In genomic region chr12:44654641-44655625, GRCh38 we compare ENCODE assay signal across 13 cellular contexts.
DNase-seq lines count a peak whose midpoint lies in the region; ATAC-seq and TF ChIP-seq lines count a peak whose summit lies in the region.
"Had no signal": no experiment of that assay in that cellular context is flagged by ENCODE, and none has a peak within 500 bp of the region (broad histone marks: within the 10 kb centered on the region; RNA-seq: fewer than 3 reads in every experiment).

No MANE protein-coding gene starts in this region.

- DNase-seq in activated CD8-positive, alpha-beta T cell treated with anti-CD3 and anti-CD28 coated beads for 36 hours = peak; percentile 24
- DNase-seq in activated CD8-positive, alpha-beta T cell treated with anti-CD3 and anti-CD28 coated beads, Interleukin-2, amount 10 ng/mL, durations not matched to agents 7 days and 5 days = no peak
- DNase-seq in SK-N-DZ (ENCODE audit: low spot score) (peak; percentile 96), islet precursor cell (peak; percentile 74), NK-92 (lab: John Stamatoyannopoulos, UW; ENCODE audit: unreplicated experiment) (no peak), foreskin fibroblast (no peak)
- no peak for DNase-seq in effector CD4-positive, alpha-beta T cell
- DNase-seq: activated CD8-positive, alpha-beta memory T cell treated with anti-CD3 and anti-CD28 coated beads, Interleukin-2, amount 50 U/mL, for 4 hours; amniotic stem cell; heart right ventricle; testis had no signal

- H3K9me3 Mint-ChIP-seq in activated CD8-positive, alpha-beta T cell treated with anti-CD3 and anti-CD28 coated beads for 36 hours = peaks cover 3% of the 10 kb centered on the region
- no peaks in the 10 kb centered on the region for H3K9me3 Mint-ChIP-seq in activated CD8-positive, alpha-beta T cell treated with anti-CD3 and anti-CD28 coated beads, Interleukin-2, amount 10 ng/mL, durations not matched to agents 7 days and 5 days (ENCODE audit: insufficient read depth)
- H3K9me3 Mint-ChIP-seq: memory B cell had no signal

- ATAC-seq in activated CD8-positive, alpha-beta T cell treated with anti-CD3 and anti-CD28 coated beads for 36 hours = peak; percentile 60
- no peak for ATAC-seq in activated CD8-positive, alpha-beta T cell treated with anti-CD3 and anti-CD28 coated beads, Interleukin-2, amount 10 ng/mL, durations not matched to agents 7 days and 5 days
- ATAC-seq in GM21528 (IDR thresholded peaks at IDR 0.05; ENCODE audit: low FRiP score, unreplicated experiment) = no peak
- ATAC-seq: heart right ventricle had no signal

- H3K4me1 Mint-ChIP-seq in activated CD8-positive, alpha-beta T cell treated with anti-CD3 and anti-CD28 coated beads for 36 hours (ENCODE audit: low read depth) = peaks cover 35% of the 10 kb centered on the region
- H3K4me1 Mint-ChIP-seq in activated CD8-positive, alpha-beta T cell treated with anti-CD3 and anti-CD28 coated beads, Interleukin-2, amount 10 ng/mL, durations not matched to agents 7 days and 5 days (ENCODE audit: low read depth) = peaks cover 13% of the 10 kb centered on the region
- H3K4me1 Mint-ChIP-seq: memory B cell had no signal

- no peak overlapping the region for H3K4me3 Mint-ChIP-seq in activated CD8-positive, alpha-beta T cell treated with anti-CD3 and anti-CD28 coated beads for 36 hours
- H3K4me3 Mint-ChIP-seq in activated CD8-positive, alpha-beta T cell treated with anti-CD3 and anti-CD28 coated beads, Interleukin-2, amount 10 ng/mL, durations not matched to agents 7 days and 5 days = no peak overlapping the region
- H3K4me3 Mint-ChIP-seq: memory B cell had no signal

- CTCF ChIA-PET in activated CD8-positive, alpha-beta T cell treated with anti-CD3 and anti-CD28 coated beads for 36 hours (lab: Charles Lee) = no interaction called here
- CTCF ChIA-PET in activated CD8-positive, alpha-beta T cell treated with anti-CD3 and anti-CD28 coated beads, Interleukin-2, amount 10 ng/mL, durations not matched to agents 7 days and 5 days (lab: Charles Lee) = interaction anchor here (1.1 kb wide), 1 partner anchor 18 kb away, joined by 3 read pairs; no protein-coding TSS in a partner anchor

- H3K27ac Mint-ChIP-seq in activated CD8-positive, alpha-beta T cell treated with anti-CD3 and anti-CD28 coated beads for 36 hours = peak overlapping the region; percentile 32
- H3K27ac Mint-ChIP-seq in activated CD8-positive, alpha-beta T cell treated with anti-CD3 and anti-CD28 coated beads, Interleukin-2, amount 10 ng/mL, durations not matched to agents 7 days and 5 days = no peak overlapping the region
- H3K27ac Mint-ChIP-seq: memory B cell had no signal

- no peak for TF ChIP-seq CTCF in activated CD8-positive, alpha-beta T cell treated with anti-CD3 and anti-CD28 coated beads for 36 hours (IDR thresholded peaks at IDR 0.05)
- TF ChIP-seq CTCF in foreskin fibroblast (IDR thresholded peaks at IDR 0.05; ENCODE audit: low read depth, low read length) = no peak

- no peak overlapping the region for H3K4me3 ChIP-seq in foreskin fibroblast (ENCODE audit: low read depth in 1 of 2, low read length in 2 of 2)
- H3K4me3 ChIP-seq: heart right ventricle, testis had no signal

- no peaks in the 10 kb centered on the region for H3K27me3 Mint-ChIP-seq in activated CD8-positive, alpha-beta T cell treated with anti-CD3 and anti-CD28 coated beads for 36 hours
- no peaks in the 10 kb centered on the region for H3K27me3 Mint-ChIP-seq in activated CD8-positive, alpha-beta T cell treated with anti-CD3 and anti-CD28 coated beads, Interleukin-2, amount 10 ng/mL, durations not matched to agents 7 days and 5 days (ENCODE audit: low read depth)
- H3K27me3 Mint-ChIP-seq: memory B cell had no signal

- POLR2A ChIA-PET in activated CD8-positive, alpha-beta T cell treated with anti-CD3 and anti-CD28 coated beads for 36 hours (lab: Charles Lee) = no interaction called here
- POLR2A ChIA-PET in activated CD8-positive, alpha-beta T cell treated with anti-CD3 and anti-CD28 coated beads, Interleukin-2, amount 10 ng/mL, durations not matched to agents 7 days and 5 days (lab: Charles Lee) = no interaction called here

- H3K36me3 Mint-ChIP-seq in activated CD8-positive, alpha-beta T cell treated with anti-CD3 and anti-CD28 coated beads for 36 hours (ENCODE audit: low read depth) = peaks cover 24% of the 10 kb centered on the region
- H3K36me3 Mint-ChIP-seq in activated CD8-positive, alpha-beta T cell treated with anti-CD3 and anti-CD28 coated beads, Interleukin-2, amount 10 ng/mL, durations not matched to agents 7 days and 5 days (ENCODE audit: low read depth) = peaks cover 17% of the 10 kb centered on the region
- H3K36me3 Mint-ChIP-seq: memory B cell had no signal

- intact Hi-C loops in activated CD8-positive, alpha-beta T cell treated with anti-CD3 and anti-CD28 coated beads for 36 hours (cut with micrococcal nuclease) = no loop called here

Comparison
In these comparisons a context has a peak if more than half of its experiments do, and no peak if none do; other contexts are left out.
1. DNase-seq: peak in activated CD8-positive, alpha-beta T cell treated with anti-CD3 and anti-CD28 coated beads for 36 hours (single experiment), SK-N-DZ (single experiment) and islet precursor cell (single experiment); none in activated CD8-positive, alpha-beta T cell treated with anti-CD3 and anti-CD28 coated beads, Interleukin-2, amount 10 ng/mL, durations not matched to agents 7 days and 5 days (single experiment), NK-92 (single experiment), effector CD4-positive, alpha-beta T cell (single experiment) and foreskin fibroblast (0 of 2).